ENCODE assay signal across 23 cellular contexts in the genomic region with DNA sequence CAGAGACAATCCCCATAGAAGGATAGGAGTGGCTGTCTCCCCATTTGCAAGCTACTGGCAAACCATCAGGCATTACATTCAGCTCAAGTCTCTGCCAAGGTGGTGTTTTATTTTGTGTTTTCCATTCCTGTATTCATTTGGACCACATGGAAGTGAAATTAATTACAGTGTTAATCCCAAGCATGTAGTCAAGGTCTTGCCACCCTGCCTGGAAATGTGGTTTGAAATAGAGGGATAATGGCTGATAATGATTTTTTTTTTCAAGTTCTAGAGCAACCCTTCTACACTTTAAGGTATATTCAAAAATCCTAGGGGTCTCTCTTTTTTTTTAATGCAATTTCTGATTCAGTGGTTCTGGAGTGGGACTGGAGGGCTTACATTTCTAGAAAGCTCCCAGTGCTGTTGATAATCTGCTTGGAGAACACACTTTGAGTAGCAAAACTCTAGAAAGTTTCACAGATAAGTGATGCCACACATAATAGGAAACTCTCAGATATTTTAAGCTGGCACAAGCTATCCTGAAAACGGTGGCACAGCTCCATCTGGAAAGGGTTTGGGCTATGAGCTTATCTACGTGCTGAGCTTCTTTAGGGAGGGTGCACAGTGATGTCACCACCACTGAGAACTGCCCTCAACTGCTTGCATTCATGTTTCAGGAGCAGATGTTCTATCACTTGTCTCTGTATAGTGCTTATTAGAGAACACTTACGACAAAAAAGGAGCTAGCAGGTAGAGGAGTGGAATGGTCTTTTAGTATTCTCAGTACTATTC. TPM values are rescaled to one million over a fixed set of nuclear protein-coding genes. Genes with fewer than 3 reads are reported as not detected.
DNase-seq lines count a peak whose midpoint lies in the region; ATAC-seq lines count a peak whose summit lies in the region.
"Had no signal": no experiment of that assay in that cellular context is flagged by ENCODE, and none has a peak within 500 bp of the region (broad histone marks: within the 10 kb centered on the region; RNA-seq: fewer than 3 reads in every experiment).

No MANE protein-coding gene starts in this region.

- peaks cover 77% of the 10 kb centered on the region for H3K4me1 ChIP-seq in muscle layer of colon (ENCODE audit: insufficient read depth, low read length)

- DNase-seq in Ammon's horn (ENCODE audit: low spot score) (peak; percentile 74), NCI-H524 treated with DMSO at 0.1 percent for 48 hours (lab: John Stamatoyannopoulos, UW) (peak; percentile 88), Right ventricle myocardium inferior (ENCODE audit: missing footprints) (no peak), NCI-H1417 treated with DMSO at 0.1 percent for 48 hours (lab: John Stamatoyannopoulos, UW) (no peak), T-helper 1 cell (no peak), AG20443 (ENCODE audit: low spot score) (no peak)
- DNase-seq: activated CD4-positive, alpha-beta T cell treated with anti-CD3 and anti-CD28 coated beads, Interleukin-2, amount 10 ng/mL, durations not matched to agents 7 days and 5 days; BE2C; Caco-2; NCI-H1092 treated with DMSO at 0.1 percent for 48 hours; NCI-H2081; NCI-H526 treated with DMSO at 0.1 percent for 48 hours; stimulated activated CD4-positive, alpha-beta T cell treated with anti-CD3 and anti-CD28 coated beads, Interleukin-12 subunit alpha, Interleukin-12 subunit beta, amount 100 ng/mL, for 4 hours; stimulated activated CD4-positive, alpha-beta T cell treated with anti-CD3 and anti-CD28 coated beads, Interleukin-4, amount 100 ng/mL, for 4 hours; stimulated activated naive CD8-positive, alpha-beta T cell treated with anti-CD3 and anti-CD28 coated beads, Interleukin-15, Interleukin-2, amounts not matched to agents 100 U/mL and 50 U/mL, for 24 hours; T-helper 2 cell; transverse colon had no signal

- no peaks in the 10 kb centered on the region for H3K27me3 ChIP-seq in muscle layer of colon (ENCODE audit: control insufficient read depth in 1 of 2, insufficient read depth in 2 of 2, low read length in 2 of 2)
- H3K27me3 ChIP-seq: BE2C, transverse colon had no signal

- no peaks in the 10 kb centered on the region for H3K9me3 ChIP-seq in muscle layer of colon (ENCODE audit: low read length)
- H3K9me3 ChIP-seq: Caco-2, prostate gland, transverse colon had no signal

- intact Hi-C loops in Right ventricle myocardium inferior (cut with DNase I) = no loop called here

- ATAC-seq in Right ventricle myocardium inferior = peak; percentile 53
- no peak for ATAC-seq in GM18870 (IDR thresholded peaks at IDR 0.05; ENCODE audit: unreplicated experiment)
- ATAC-seq: activated naive CD4-positive, alpha-beta T cell treated with anti-CD3 and anti-CD28 coated beads, Interleukin-2, amount 50 U/mL, for 72 hours; activated T-helper 17 cell treated with anti-CD3 and anti-CD28 coated beads, Interleukin-2, amount 50 U/mL, for 72 hours; stimulated activated naive CD8-positive, alpha-beta T cell treated with anti-CD3 and anti-CD28 coated beads, Interleukin-15, Interleukin-2, amounts not matched to agents 100 U/mL and 50 U/mL, for 24 hours had no signal

- no peaks in the 10 kb centered on the region for H3K36me3 ChIP-seq in muscle layer of colon (ENCODE audit: insufficient read depth, low read length)
- H3K36me3 ChIP-seq: prostate gland, transverse colon had no signal

- peak overlapping the region; percentile 17 for H3K27ac ChIP-seq in muscle layer of colon (ENCODE audit: low read depth, low read length)
- H3K27ac ChIP-seq: prostate gland, SK-N-MC had no signal

- H3K4me3 ChIP-seq in muscle layer of colon (ENCODE audit: low read depth in 1 of 2, low read length in 2 of 2) = no peak overlapping the region
- H3K4me3 ChIP-seq: prostate gland, SK-N-MC, transverse colon had no signal

- no peak overlapping the region for H3K9ac ChIP-seq in muscle layer of colon (ENCODE audit: low read length)

RNA-seq across cellular contexts. Expression of a gene that starts 8.9 kb away (rescaled TPM):
- total RNA-seq in Right ventricle myocardium inferior = 55.5 TPM
- total RNA-seq: activated naive CD4-positive, alpha-beta T cell treated with anti-CD3 and anti-CD28 coated beads, Interleukin-2, amount 50 U/mL, for 72 hours; activated T-helper 17 cell treated with anti-CD3 and anti-CD28 coated beads, Interleukin-2, amount 50 U/mL, for 72 hours had no signal

Comparison
In these comparisons a context has a peak if more than half of its experiments do, and no peak if none do; other contexts are left out.
1. DNase-seq: peak in Ammon's horn (single experiment) and NCI-H524 treated with DMSO at 0.1 percent for 48 hours (single experiment); none in Right ventricle myocardium inferior (single experiment), NCI-H1417 treated with DMSO at 0.1 percent for 48 hours (single experiment), T-helper 1 cell (0 of 5) and AG20443 (single experiment).